Comparison of ENCODE assay signal across 34 cellular contexts in the genomic region with DNA sequence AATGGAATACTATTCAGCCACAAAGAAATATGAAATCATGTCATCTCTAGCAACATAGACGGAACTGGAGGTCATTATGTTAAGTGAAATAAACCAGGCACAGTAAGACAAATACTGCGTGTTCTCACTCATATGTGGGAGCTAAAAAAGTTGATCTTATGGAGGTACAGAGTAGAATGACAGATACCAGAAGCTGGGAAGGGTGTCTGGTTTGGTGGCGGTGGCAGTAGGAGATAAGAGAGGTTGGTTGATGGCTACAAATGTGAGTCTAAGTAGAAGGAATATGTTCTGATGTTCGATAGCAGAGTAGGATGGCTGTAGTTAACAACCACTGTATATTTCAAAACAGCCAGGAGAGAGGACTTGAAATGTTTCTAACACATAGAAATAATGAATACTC.
"Had no signal": no experiment of that assay in that cellular context is flagged by ENCODE, and none has a peak within 500 bp of the region (broad histone marks: within the 10 kb centered on the region; RNA-seq: fewer than 3 reads in every experiment).

No MANE protein-coding gene starts in this region.

- H3K4me3 ChIP-seq: MG63 had no signal

- H3K9me3 ChIP-seq: MG63 had no signal

- H3K27me3 ChIP-seq: MG63 had no signal

- H3K36me3 ChIP-seq: MG63 had no signal

- DNase-seq: Karpas-422, Kasumi-1, MG63, MM.1S, MV-4-11, NCI-H1048, NCI-H1092, NCI-H1092 treated with DMSO at 0.1 percent for 48 hours, NCI-H1105, NCI-H1105 treated with DMSO at 0.1 percent for 48 hours, NCI-H1417, NCI-H1417 treated with DMSO at 0.1 percent for 48 hours, NCI-H1436, NCI-H1436 treated with DMSO at 0.1 percent for 48 hours, NCI-H146, NCI-H1694, NCI-H1694 treated with DMSO at 0.1 percent for 48 hours, NCI-H187, NCI-H187 treated with DMSO at 0.1 percent for 48 hours, NCI-H1930, NCI-H2029, NCI-H2029 treated with DMSO at 0.1 percent for 48 hours, NCI-H2081, NCI-H2081 treated with DMSO at 0.1 percent for 48 hours, NCI-H2107, NCI-H2171, NCI-H2171 treated with DMSO at 0.1 percent for 48 hours, NCI-H2227 treated with DMSO at 0.1 percent for 48 hours, NCI-H226, NCI-H345, NCI-H446, NCI-H446 treated with DMSO at 0.1 percent for 48 hours, NCI-H510A, NCI-H510A treated with DMSO at 0.1 percent for 48 hours had no signal
